In genomic region chr16:78673157-78673556, GRCh38 we compare ENCODE assay signal across 36 cellular contexts.
"Had no signal": no experiment of that assay in that cellular context is flagged by ENCODE, and none has a peak within 500 bp of the region (broad histone marks: within the 10 kb centered on the region; RNA-seq: fewer than 3 reads in every experiment).

No MANE protein-coding gene starts in this region.

- H3K27ac ChIP-seq: adrenal gland, ascending aorta, breast epithelium, coronary artery, dorsolateral prefrontal cortex, WERI-Rb-1 had no signal

- H3K4me1 ChIP-seq: breast epithelium had no signal

- H3K9me3 Mint-ChIP-seq: activated CD4-positive, alpha-beta memory T cell treated with anti-CD3 and anti-CD28 coated beads for 36 hours; activated CD4-positive, alpha-beta T cell treated with anti-CD3 and anti-CD28 coated beads, Interleukin-2, amount 10 ng/mL, durations not matched to agents 24 days and 14 days; activated naive CD4-positive, alpha-beta T cell treated with anti-CD3 and anti-CD28 coated beads for 36 hours; activated naive CD4-positive, alpha-beta T cell treated with anti-CD3 and anti-CD28 coated beads, Interleukin-2, amount 50 U/mL, for 24 hours; activated naive CD8-positive, alpha-beta T cell treated with anti-CD3 and anti-CD28 coated beads for 36 hours; activated naive CD8-positive, alpha-beta T cell treated with anti-CD3 and anti-CD28 coated beads, Interleukin-2, amount 50 U/mL, for 24 hours; activated T-helper 1 cell treated with anti-CD3 and anti-CD28 coated beads, Interleukin-12 subunit alpha, Interleukin-12 subunit beta, Interleukin-2, Interleukin-4 antibody, amounts not matched to agents 30 ng/mL and 10 ng/mL and 1 ng/mL, durations not matched to agents 14 hours and 24 hours and 36 hours; activated T-helper 2 cell treated with anti-CD3 and anti-CD28 coated beads, Interferon-gamma antibody, Interleukin-2, Interleukin-4, amounts not matched to agents 10 μg/mL and 5 μg/mL and 100 μg/mL, durations not matched to agents 14 hours and 24 hours and 36 hours; brain; central memory CD8-positive, alpha-beta T cell; dendritic cell treated with granulocyte-macrophage colony-stimulating factor and Interleukin-4, amounts not matched to agents 40 ng/mL and 50 ng/mL, for 4 days; endodermal cell; T-helper 2 cell treated with Interferon-gamma antibody and Interleukin-4, amounts not matched to agents 5 μg/mL and 100 μg/mL, for 36 hours had no signal

- FAIRE-seq: frontal cortex had no signal

- H3K4me3 Mint-ChIP-seq: activated CD4-positive, alpha-beta memory T cell treated with anti-CD3 and anti-CD28 coated beads for 36 hours; activated CD4-positive, alpha-beta T cell treated with anti-CD3 and anti-CD28 coated beads for 36 hours; activated CD4-positive, alpha-beta T cell treated with anti-CD3 and anti-CD28 coated beads, Interleukin-2, amount 10 ng/mL, durations not matched to agents 24 days and 14 days; activated CD8-positive, alpha-beta memory T cell treated with anti-CD3 and anti-CD28 coated beads, Interleukin-2, amount 10 ng/mL, durations not matched to agents 7 days and 5 days; activated CD8-positive, alpha-beta T cell treated with anti-CD3 and anti-CD28 coated beads, Interleukin-2, amount 10 ng/mL, durations not matched to agents 7 days and 5 days; activated naive CD4-positive, alpha-beta T cell treated with anti-CD3 and anti-CD28 coated beads for 36 hours; activated naive CD4-positive, alpha-beta T cell treated with anti-CD3 and anti-CD28 coated beads, Interleukin-2, amount 50 U/mL, for 24 hours; activated naive CD8-positive, alpha-beta T cell treated with anti-CD3 and anti-CD28 coated beads for 36 hours; activated naive CD8-positive, alpha-beta T cell treated with anti-CD3 and anti-CD28 coated beads, Interleukin-2, amount 50 U/mL, for 24 hours; activated T-helper 1 cell treated with anti-CD3 and anti-CD28 coated beads, Interleukin-12 subunit alpha, Interleukin-12 subunit beta, Interleukin-2, Interleukin-4 antibody, amounts not matched to agents 30 ng/mL and 10 ng/mL and 1 ng/mL, durations not matched to agents 14 hours and 24 hours and 36 hours; brain; central memory CD8-positive, alpha-beta T cell; dendritic cell treated with granulocyte-macrophage colony-stimulating factor and Interleukin-4, amounts not matched to agents 40 ng/mL and 50 ng/mL, for 4 days; endodermal cell; T-helper 2 cell treated with Interferon-gamma antibody and Interleukin-4, amounts not matched to agents 5 μg/mL and 100 μg/mL, for 36 hours had no signal

- H3K36me3 Mint-ChIP-seq: activated CD4-positive, alpha-beta memory T cell treated with anti-CD3 and anti-CD28 coated beads for 36 hours; activated CD8-positive, alpha-beta memory T cell treated with anti-CD3 and anti-CD28 coated beads, Interleukin-2, amount 10 ng/mL, durations not matched to agents 7 days and 5 days; activated naive CD8-positive, alpha-beta T cell treated with anti-CD3 and anti-CD28 coated beads for 36 hours; brain had no signal

- H3K9me3 ChIP-seq: adrenal gland, ascending aorta, breast epithelium had no signal

- H3K27me3 ChIP-seq: adrenal gland, ascending aorta, breast epithelium, dorsolateral prefrontal cortex had no signal

- DNase-seq: activated CD4-positive, alpha-beta memory T cell treated with anti-CD3 and anti-CD28 coated beads for 36 hours; activated CD4-positive, alpha-beta T cell treated with anti-CD3 and anti-CD28 coated beads for 36 hours; activated CD4-positive, alpha-beta T cell treated with anti-CD3 and anti-CD28 coated beads, Interleukin-2, amount 10 ng/mL, durations not matched to agents 24 days and 14 days; activated CD4-positive, CD25-positive, alpha-beta regulatory T cell; activated CD4-positive, CD25-positive, alpha-beta regulatory T cell treated with anti-CD3 and anti-CD28 coated beads, Interleukin-2, amount 50 U/mL, for 72 hours; activated CD8-positive, alpha-beta memory T cell treated with anti-CD3 and anti-CD28 coated beads, Interleukin-2, amount 10 ng/mL, durations not matched to agents 7 days and 5 days; activated CD8-positive, alpha-beta memory T cell treated with anti-CD3 and anti-CD28 coated beads, Interleukin-2, amount 50 U/mL, for 4 hours; activated CD8-positive, alpha-beta T cell treated with anti-CD3 and anti-CD28 coated beads, Interleukin-2, amount 10 ng/mL, durations not matched to agents 7 days and 5 days; activated effector memory CD4-positive, alpha-beta T cell treated with anti-CD3 and anti-CD28 coated beads, Interleukin-2, amount 50 U/mL, for 16 hours; activated naive CD4-positive, alpha-beta T cell treated with anti-CD3 and anti-CD28 coated beads for 36 hours; activated naive CD8-positive, alpha-beta T cell treated with anti-CD3 and anti-CD28 coated beads for 36 hours; activated naive CD8-positive, alpha-beta T cell treated with anti-CD3 and anti-CD28 coated beads, Interleukin-2, amount 50 U/mL, for 24 hours; activated T-cell treated with anti-CD3 and anti-CD28 coated beads, Interleukin-2, amount 50 U/mL, for 1 hour; activated T-cell treated with anti-CD3 and anti-CD28 coated beads, Interleukin-2, amount 50 U/mL, for 48 hours; adrenal gland; amygdala; dorsolateral prefrontal cortex; effector memory CD4-positive, alpha-beta T cell; foreskin fibroblast; T-helper 1 cell; T-helper 17 cell; T1000; WERI-Rb-1 had no signal

- H3K4me3 ChIP-seq: adrenal gland, ascending aorta, breast epithelium, coronary artery, dorsolateral prefrontal cortex had no signal

- ATAC-seq: activated CD4-positive, alpha-beta T cell treated with anti-CD3 and anti-CD28 coated beads for 36 hours; activated CD8-positive, alpha-beta memory T cell treated with anti-CD3 and anti-CD28 coated beads, Interleukin-2, amount 10 ng/mL, durations not matched to agents 7 days and 5 days; activated CD8-positive, alpha-beta T cell treated with anti-CD3 and anti-CD28 coated beads, Interleukin-2, amount 10 ng/mL, durations not matched to agents 7 days and 5 days; activated naive CD8-positive, alpha-beta T cell treated with anti-CD3 and anti-CD28 coated beads, Interleukin-2, amount 50 U/mL, for 24 hours; esophagus mucosa; T-helper 17 cell had no signal

- H3K4me1 Mint-ChIP-seq: activated CD4-positive, alpha-beta T cell treated with anti-CD3 and anti-CD28 coated beads for 36 hours; activated CD4-positive, alpha-beta T cell treated with anti-CD3 and anti-CD28 coated beads, Interleukin-2, amount 10 ng/mL, durations not matched to agents 24 days and 14 days; activated naive CD4-positive, alpha-beta T cell treated with anti-CD3 and anti-CD28 coated beads, Interleukin-2, amount 50 U/mL, for 24 hours; activated naive CD8-positive, alpha-beta T cell treated with anti-CD3 and anti-CD28 coated beads for 36 hours; activated naive CD8-positive, alpha-beta T cell treated with anti-CD3 and anti-CD28 coated beads, Interleukin-2, amount 50 U/mL, for 24 hours; central memory CD8-positive, alpha-beta T cell had no signal

- H3K27me3 Mint-ChIP-seq: activated CD4-positive, alpha-beta memory T cell treated with anti-CD3 and anti-CD28 coated beads for 36 hours; activated CD4-positive, alpha-beta T cell treated with anti-CD3 and anti-CD28 coated beads for 36 hours; activated CD4-positive, alpha-beta T cell treated with anti-CD3 and anti-CD28 coated beads, Interleukin-2, amount 10 ng/mL, durations not matched to agents 24 days and 14 days; activated CD8-positive, alpha-beta memory T cell treated with anti-CD3 and anti-CD28 coated beads, Interleukin-2, amount 10 ng/mL, durations not matched to agents 7 days and 5 days; activated naive CD4-positive, alpha-beta T cell treated with anti-CD3 and anti-CD28 coated beads, Interleukin-2, amount 50 U/mL, for 24 hours; activated naive CD8-positive, alpha-beta T cell treated with anti-CD3 and anti-CD28 coated beads for 36 hours; activated naive CD8-positive, alpha-beta T cell treated with anti-CD3 and anti-CD28 coated beads, Interleukin-2, amount 50 U/mL, for 24 hours; central memory CD8-positive, alpha-beta T cell; dendritic cell treated with granulocyte-macrophage colony-stimulating factor and Interleukin-4, amounts not matched to agents 40 ng/mL and 50 ng/mL, for 4 days; T-helper 17 cell had no signal

- H3K27ac Mint-ChIP-seq: activated CD4-positive, alpha-beta memory T cell treated with anti-CD3 and anti-CD28 coated beads for 36 hours; activated CD4-positive, alpha-beta T cell treated with anti-CD3 and anti-CD28 coated beads for 36 hours; activated CD4-positive, alpha-beta T cell treated with anti-CD3 and anti-CD28 coated beads, Interleukin-2, amount 10 ng/mL, durations not matched to agents 24 days and 14 days; activated CD8-positive, alpha-beta memory T cell treated with anti-CD3 and anti-CD28 coated beads, Interleukin-2, amount 10 ng/mL, durations not matched to agents 7 days and 5 days; activated CD8-positive, alpha-beta T cell treated with anti-CD3 and anti-CD28 coated beads, Interleukin-2, amount 10 ng/mL, durations not matched to agents 7 days and 5 days; activated naive CD4-positive, alpha-beta T cell treated with anti-CD3 and anti-CD28 coated beads for 36 hours; activated naive CD4-positive, alpha-beta T cell treated with anti-CD3 and anti-CD28 coated beads, Interleukin-2, amount 50 U/mL, for 24 hours; activated naive CD8-positive, alpha-beta T cell treated with anti-CD3 and anti-CD28 coated beads for 36 hours; activated naive CD8-positive, alpha-beta T cell treated with anti-CD3 and anti-CD28 coated beads, Interleukin-2, amount 50 U/mL, for 24 hours; activated T-helper 1 cell treated with anti-CD3 and anti-CD28 coated beads, Interleukin-12 subunit alpha, Interleukin-12 subunit beta, Interleukin-2, Interleukin-4 antibody, amounts not matched to agents 30 ng/mL and 10 ng/mL and 1 ng/mL, durations not matched to agents 14 hours and 24 hours and 36 hours; activated T-helper 2 cell treated with anti-CD3 and anti-CD28 coated beads, Interferon-gamma antibody, Interleukin-2, Interleukin-4, amounts not matched to agents 10 μg/mL and 5 μg/mL and 100 μg/mL, durations not matched to agents 14 hours and 24 hours and 36 hours; dendritic cell treated with granulocyte-macrophage colony-stimulating factor and Interleukin-4, amounts not matched to agents 40 ng/mL and 50 ng/mL, for 4 days; endodermal cell; T-helper 17 cell; T-helper 2 cell treated with Interferon-gamma antibody and Interleukin-4, amounts not matched to agents 5 μg/mL and 100 μg/mL, for 36 hours had no signal

- H3K36me3 ChIP-seq: adrenal gland, ascending aorta, breast epithelium, WERI-Rb-1 had no signal
